ENCODE assay signal across 2 cellular contexts in genomic region chr17:42769964-42770363, GRCh38.
TF ChIP-seq lines count a peak whose summit lies in the region.

No MANE protein-coding gene starts in this region.

TF ChIP-seq in HEK293, 187 proteins besides CTCF, POLR2A, EP300 and RAD21:
- TF ChIP-seq EGR2 (tag by site-specific recombination; IDR thresholded peaks at IDR 0.05; ENCODE audit: low read depth) = peak; percentile 61
TF ChIP-seq in HEK293: peak in this region for 1; not testable (repeated sequence) for 186.

TF ChIP-seq in K562, 482 proteins besides CTCF, POLR2A, EP300 and RAD21:
- TF ChIP-seq EGR1 (conservative IDR thresholded peaks at IDR 0.05) (peak; percentile 70), CBFA2T2 (conservative IDR thresholded peaks at IDR 0.05) (0 out of 2 replicates have a peak, but pooled peaks have one; percentile 22), CBFA2T3 (IDR thresholded peaks at IDR 0.05) (peak; percentile 47; the same call in 1 of the 2 replicates), ZBTB11 (CRISPR knock-in tag; IDR thresholded peaks at IDR 0.05) (0 out of 6 replicates have a peak, but pooled peaks of 1 of the 3 experiments have one; percentile 28), KDM1A (IDR thresholded peaks at IDR 0.05) (peak; percentile 66 to 71; a peak in 3 of 4 replicates)
TF ChIP-seq in K562: peak in this region for 5; not testable (repeated sequence) for 477.
